ENCODE assay signal across 8 cellular contexts in genomic region chr19:49486710-49487276, GRCh38. TPM values are rescaled to one million over a fixed set of nuclear protein-coding genes. Genes with fewer than 3 reads are reported as not detected.
DNase-seq lines count a peak whose midpoint lies in the region; ATAC-seq and TF ChIP-seq lines count a peak whose summit lies in the region.

No MANE protein-coding gene starts in this region.

- peak overlapping the region; percentile 43 for H3K4me3 ChIP-seq in GM12865 (ENCODE audit: low read depth, low read length)
- no peak overlapping the region for H3K4me3 ChIP-seq in SK-N-MC
- H3K4me3 ChIP-seq in epithelial cell of proximal tubule (ENCODE audit: low read depth, low read length): peak overlapping the region; percentile 48
- peak overlapping the region in 2 of 4 donors; percentile 31 to 88 for H3K4me3 ChIP-seq in sigmoid colon

- ATAC-seq in HG02981 (IDR thresholded peaks at IDR 0.05; ENCODE audit: unreplicated experiment): no peak

- H3K27ac ChIP-seq in SK-N-MC (0 out of 2 replicates have a peak overlapping the region, but pooled peaks have one; percentile 51), sigmoid colon (peak overlapping the region; percentile 72 to 94 (median 92))

- intact Hi-C loops in sigmoid colon (cut with DNase I): loop anchor here (1.0 kb wide), 1 partner anchor 10 kb away; the partner anchor contains the start of gene RPS11

- peaks cover 0 to 37% (median 27%) of the 10 kb centered on the region in 4 donors for H3K4me1 ChIP-seq in sigmoid colon

- 64 to 65% methylated on average over 23 of the region's 23 CpGs for WGBS in sigmoid colon, 2 donors

- no peak for TF ChIP-seq EP300 in sigmoid colon (IDR thresholded peaks at IDR 0.05)

- no peak for TF ChIP-seq POLR2A in sigmoid colon (IDR thresholded peaks at IDR 0.05)

- no peak overlapping the region for H3K9ac ChIP-seq in SK-N-MC (ENCODE audit: insufficient read length)

- H3K36me3 ChIP-seq in SK-N-MC (ENCODE audit: insufficient read depth, low read length): peaks cover 43% of the 10 kb centered on the region
- H3K36me3 ChIP-seq in sigmoid colon: peaks cover 18 to 35% (median 23%) of the 10 kb centered on the region in 4 donors

- TF ChIP-seq CTCF in GM12865 (IDR thresholded peaks at IDR 0.05; ENCODE audit: insufficient read depth, low read depth, low read length, missing control alignments): no peak
- no peak for TF ChIP-seq CTCF in epithelial cell of proximal tubule (conservative IDR thresholded peaks at IDR 0.05; ENCODE audit: low read depth, low read length)
- TF ChIP-seq CTCF in sigmoid colon (IDR thresholded peaks at IDR 0.05): peak in 1 of 4 experiments; percentile 17

- DNase-seq in GM12865 (ENCODE audit: low read depth) (no peak), SK-N-MC (ENCODE audit: low read depth, low spot score) (no peak), epithelial cell of proximal tubule (ENCODE audit: low read depth) (no peak), sigmoid colon (peak; percentile 80), SW 1271 (lab: John Stamatoyannopoulos, UW) (no peak), HCEC 1CT (no peak)
- DNase-seq in activated CD8-positive, alpha-beta memory T cell treated with anti-CD3 and anti-CD28 coated beads, Interleukin-2, amount 50 U/mL, for 48 hours: no peak

- no peaks in the 10 kb centered on the region for H3K9me3 ChIP-seq in SK-N-MC (ENCODE audit: low read depth, low read length)
- H3K9me3 ChIP-seq in sigmoid colon: no peaks in the 10 kb centered on the region

- no peaks in the 10 kb centered on the region for H3K27me3 ChIP-seq in sigmoid colon

RNA-seq across cellular contexts. Expression of gene RPL13A, which starts 0.6 kb away (rescaled TPM):
- total RNA-seq in epithelial cell of proximal tubule (3,343 and 3,374 TPM in 2 replicates), sigmoid colon (1,000 to 10,000 TPM; 2,552 to 5,599 (median 4,191) TPM)
- polyA plus RNA-seq in sigmoid colon: 1,000 to 10,000 TPM; 4,070 to 6,094 (median 4,207) TPM

RNA-seq across cellular contexts. Expression of gene RPS11, which starts 9.4 kb away (rescaled TPM):
- total RNA-seq in epithelial cell of proximal tubule (3,600 and 5,144 TPM in 2 replicates), sigmoid colon (1,000 to 10,000 TPM; 3,843 to 9,166 (median 6,008) TPM)
- 1,000 to 10,000 TPM; 4,449 to 8,009 (median 5,043) TPM for polyA plus RNA-seq in sigmoid colon

RNA-seq across cellular contexts. Expression of gene FLT3LG, which starts 12.8 kb away (rescaled TPM):
- total RNA-seq in epithelial cell of proximal tubule (0.81 and 2.5 TPM in 2 replicates), sigmoid colon (10 to 100 TPM in 1 of 4 donors, 1 to 10 TPM in 3; 4.6 to 11.1 (median 6.1) TPM)
- 10 to 100 TPM in 2 of 3 donors, 1 to 10 TPM in 1; 2.1 to 18.6 (median 14.9) TPM for polyA plus RNA-seq in sigmoid colon

RNA-seq across cellular contexts. Expression of gene FCGRT, which starts 25.7 kb away (rescaled TPM):
- total RNA-seq in epithelial cell of proximal tubule: 34.2 and 79.3 TPM in 2 replicates
- 100 to 1,000 TPM; 164 to 203 (median 178) TPM for total RNA-seq in sigmoid colon
- polyA plus RNA-seq in sigmoid colon: 100 to 1,000 TPM; 222 to 317 (median 243) TPM

RNA-seq across cellular contexts. Expression of gene ALDH16A1, which starts 33.8 kb away (rescaled TPM):
- 41.5 and 44.9 TPM in 2 replicates for total RNA-seq in epithelial cell of proximal tubule
- 10 to 100 TPM; 14.1 to 25.3 (median 18.1) TPM for total RNA-seq in sigmoid colon
- 10 to 100 TPM; 14.3 to 44.2 (median 18.0) TPM for polyA plus RNA-seq in sigmoid colon
